ENCODE assay signal across 1 cellular context in the genomic region with DNA sequence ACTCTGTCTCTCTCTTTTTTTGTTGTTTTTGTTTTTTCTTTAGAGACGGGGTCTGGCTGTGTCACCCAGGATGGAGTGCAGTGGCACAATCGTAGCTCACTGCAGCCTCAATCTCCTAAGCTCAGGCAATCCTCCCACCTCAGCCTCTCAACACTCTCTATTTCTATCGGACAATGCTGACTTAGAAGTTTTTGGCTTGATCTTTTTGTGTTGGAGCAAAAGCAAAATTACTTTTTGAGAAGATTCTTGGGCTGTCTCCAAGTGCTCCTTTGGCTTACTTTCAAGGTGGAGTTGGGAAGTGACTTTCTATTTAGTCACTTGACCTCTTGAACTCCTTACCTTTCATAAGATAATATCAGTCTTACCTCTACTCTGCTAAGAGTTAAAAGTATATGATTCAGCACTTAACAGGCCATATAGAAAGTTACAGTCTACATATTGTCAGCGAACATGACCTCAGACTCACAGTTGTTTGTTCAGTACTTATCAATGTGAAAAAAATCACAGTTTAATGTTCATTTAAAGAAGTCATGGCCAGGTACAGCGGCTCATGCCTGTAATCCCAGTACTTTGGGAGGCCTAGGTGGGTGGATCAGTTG.
TF ChIP-seq lines count a peak whose summit lies in the region.

No MANE protein-coding gene starts in this region.

TF ChIP-seq in endothelial cell of umbilical vein, 7 proteins besides CTCF, POLR2A, EP300 and RAD21:
- TF ChIP-seq MYC (IDR thresholded peaks at IDR 0.05; ENCODE audit: low read depth, low read length), result no peak
- peak; percentile 51 for TF ChIP-seq GATA2 (IDR thresholded peaks at IDR 0.05; ENCODE audit: insufficient read depth, insufficient read length, low read depth, low read length)
TF ChIP-seq in endothelial cell of umbilical vein: peak in this region for 1.
